1 cellular context compared by ENCODE assay signal in the genomic region with DNA sequence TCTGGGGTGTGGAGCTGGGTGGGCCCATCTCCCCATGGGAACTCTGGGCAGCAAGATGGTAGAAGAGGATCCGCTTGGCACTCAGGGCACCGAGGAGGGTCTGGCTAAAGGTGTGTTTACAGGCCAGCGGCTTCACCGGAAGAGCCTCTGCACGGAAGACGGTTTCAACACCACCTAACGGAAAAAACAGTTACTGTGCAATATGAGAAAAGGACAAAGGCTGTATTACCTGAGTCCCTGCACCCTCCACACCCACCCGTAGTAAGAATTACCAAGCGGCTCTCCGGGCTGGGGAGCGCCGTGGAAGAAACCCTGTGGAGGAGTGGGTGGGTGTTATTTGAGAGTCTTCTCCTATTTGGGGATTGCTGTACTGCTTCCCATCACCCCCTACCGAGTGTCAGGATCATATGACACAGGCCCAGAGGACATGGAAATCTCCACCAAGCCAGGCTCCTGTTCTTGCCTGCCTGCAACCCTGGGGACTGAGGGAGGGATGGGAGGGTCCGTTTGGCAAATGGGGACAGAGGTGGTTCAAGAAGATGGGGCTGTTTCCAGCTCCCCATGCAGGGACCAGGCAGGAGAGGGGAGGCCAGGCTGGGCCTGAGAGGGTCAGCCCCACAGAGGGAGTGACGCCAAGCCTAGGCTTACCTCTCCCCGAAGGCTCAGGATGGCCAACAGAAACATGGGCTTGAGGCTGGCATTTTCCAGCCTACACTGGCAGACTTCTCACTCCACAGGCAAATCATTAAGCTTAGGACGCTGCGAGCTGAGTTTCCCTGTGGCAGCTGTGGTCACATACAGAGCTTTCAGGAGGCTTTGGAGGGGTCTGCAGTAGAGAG.
TF ChIP-seq lines count a peak whose summit lies in the region.

No MANE protein-coding gene starts in this region.

TF ChIP-seq in IMR-90, 13 proteins besides CTCF, POLR2A, EP300 and RAD21:
- TF ChIP-seq SMC3 (IDR thresholded peaks at IDR 0.05; ENCODE audit: low read depth, low read length) (no peak), RCOR1 (IDR thresholded peaks at IDR 0.05; ENCODE audit: insufficient replicate concordance, low read length) (no peak), NFE2L2 (IDR thresholded peaks at IDR 0.05; ENCODE audit: low read depth, low read length) (no peak), CHD1 (IDR thresholded peaks at IDR 0.05; ENCODE audit: low read depth, low read length) (no peak), MAZ (IDR thresholded peaks at IDR 0.05; ENCODE audit: borderline replicate concordance, low read depth, low read length) (no peak), RFX5 (IDR thresholded peaks at IDR 0.05; ENCODE audit: low read depth, low read length) (no peak), BHLHE40 (IDR thresholded peaks at IDR 0.05; ENCODE audit: low read depth, low read length) (no peak), FOS (IDR thresholded peaks at IDR 0.05; ENCODE audit: low read depth, low read length) (no peak), MXI1 (IDR thresholded peaks at IDR 0.05; ENCODE audit: borderline replicate concordance, low read depth, low read length) (no peak), MAFK (IDR thresholded peaks at IDR 0.05; ENCODE audit: low read depth, low read length) (no peak), CEBPB (IDR thresholded peaks at IDR 0.05; ENCODE audit: low read depth, low read length) (no peak)
- TF ChIP-seq, protein P1, sequence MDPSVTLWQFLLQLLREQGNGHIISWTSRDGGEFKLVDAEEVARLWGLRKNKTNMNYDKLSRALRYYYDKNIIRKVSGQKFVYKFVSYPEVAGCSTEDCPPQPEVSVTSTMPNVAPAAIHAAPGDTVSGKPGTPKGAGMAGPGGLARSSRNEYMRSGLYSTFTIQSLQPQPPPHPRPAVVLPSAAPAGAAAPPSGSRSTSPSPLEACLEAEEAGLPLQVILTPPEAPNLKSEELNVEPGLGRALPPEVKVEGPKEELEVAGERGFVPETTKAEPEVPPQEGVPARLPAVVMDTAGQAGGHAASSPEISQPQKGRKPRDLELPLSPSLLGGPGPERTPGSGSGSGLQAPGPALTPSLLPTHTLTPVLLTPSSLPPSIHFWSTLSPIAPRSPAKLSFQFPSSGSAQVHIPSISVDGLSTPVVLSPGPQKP (IDR thresholded peaks at IDR 0.05; ENCODE audit: borderline replicate concordance, low read depth, low read length): no peak
- TF ChIP-seq, protein P2, sequence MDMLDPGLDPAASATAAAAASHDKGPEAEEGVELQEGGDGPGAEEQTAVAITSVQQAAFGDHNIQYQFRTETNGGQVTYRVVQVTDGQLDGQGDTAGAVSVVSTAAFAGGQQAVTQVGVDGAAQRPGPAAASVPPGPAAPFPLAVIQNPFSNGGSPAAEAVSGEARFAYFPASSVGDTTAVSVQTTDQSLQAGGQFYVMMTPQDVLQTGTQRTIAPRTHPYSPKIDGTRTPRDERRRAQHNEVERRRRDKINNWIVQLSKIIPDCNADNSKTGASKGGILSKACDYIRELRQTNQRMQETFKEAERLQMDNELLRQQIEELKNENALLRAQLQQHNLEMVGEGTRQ (IDR thresholded peaks at IDR 0.05; ENCODE audit: low read depth, low read length): no peak
